17 cellular contexts compared by ENCODE assay signal in the genomic region with DNA sequence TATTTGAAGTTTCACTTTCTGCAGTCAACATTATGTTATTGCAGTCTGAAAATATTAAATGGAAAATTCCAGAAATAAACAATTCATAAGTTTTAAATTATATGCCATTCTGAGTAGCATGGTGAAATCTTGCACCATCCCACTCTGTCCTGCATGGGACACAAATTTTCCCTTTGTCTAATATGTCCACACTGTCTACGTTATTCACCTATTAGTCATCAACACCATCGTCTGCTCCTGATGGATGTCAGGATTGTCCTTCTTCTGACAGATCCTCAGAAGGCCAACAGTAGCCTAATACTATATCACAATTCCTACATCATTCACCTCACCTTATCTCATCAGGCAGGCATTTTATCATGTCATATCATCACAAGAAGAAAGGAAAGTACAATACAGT.
A peak's percentile ranks its signal among the peaks of the same experiment; 100 is the strongest.
DNase-seq lines count a peak whose midpoint lies in the region; ATAC-seq and TF ChIP-seq lines count a peak whose summit lies in the region.
"Had no signal": no experiment of that assay in that cellular context is flagged by ENCODE, and none has a peak within 500 bp of the region (broad histone marks: within the 10 kb centered on the region; RNA-seq: fewer than 3 reads in every experiment).

No MANE protein-coding gene starts in this region.

- no peaks in the 10 kb centered on the region for H3K9me3 ChIP-seq in RWPE2 (ENCODE audit: severe bottlenecking)
- H3K9me3 ChIP-seq: Caco-2, HAP-1 had no signal

- H3K4me1 Mint-ChIP-seq in chondrocyte (ENCODE audit: low read depth) (peaks cover 2% of the 10 kb centered on the region), mesothelial cell of epicardium (no peaks in the 10 kb centered on the region)
- H3K4me1 Mint-ChIP-seq: IgD-negative memory B cell had no signal

- H3K4me1 ChIP-seq in RWPE2 (ENCODE audit: insufficient read depth, poor library complexity, severe bottlenecking) = no peaks in the 10 kb centered on the region
- H3K4me1 ChIP-seq: Caco-2 had no signal

- no peak overlapping the region for H3K27ac ChIP-seq in RWPE2 (ENCODE audit: poor library complexity, severe bottlenecking)
- H3K27ac ChIP-seq: SK-N-MC had no signal

- H3K27me3 ChIP-seq in RWPE2 (ENCODE audit: insufficient read depth, poor library complexity, severe bottlenecking) = no peaks in the 10 kb centered on the region

- no peaks in the 10 kb centered on the region for H3K36me3 ChIP-seq in RWPE2 (ENCODE audit: low read depth)
- H3K36me3 ChIP-seq: HAP-1 had no signal

- H3K27ac Mint-ChIP-seq in chondrocyte (ENCODE audit: unreplicated experiment) (peak overlapping the region; percentile 18), mesothelial cell of epicardium (no peak overlapping the region)
- H3K27ac Mint-ChIP-seq: IgD-negative memory B cell had no signal

- TF ChIP-seq CTCF in RWPE2 (IDR thresholded peaks at IDR 0.05; ENCODE audit: poor library complexity, severe bottlenecking) = no peak
- TF ChIP-seq CTCF in chondrocyte (IDR thresholded peaks at IDR 0.05) = no peak
- no peak for TF ChIP-seq CTCF in mesothelial cell of epicardium (IDR thresholded peaks at IDR 0.05; ENCODE audit: unreplicated experiment)

- peak; percentile 55 for DNase-seq in GM03348 (ENCODE audit: low spot score)
- no peak for DNase-seq in RWPE2 (ENCODE audit: low spot score)
- DNase-seq in chondrocyte (ENCODE audit: low spot score) = no peak
- DNase-seq in NCI-H2081 treated with DMSO at 0.1 percent for 48 hours (lab: John Stamatoyannopoulos, UW) = no peak
- no peak for DNase-seq in mesothelial cell of epicardium (ENCODE audit: low spot score in 2 of 2, unreplicated experiment in 2 of 2)
- no peak for DNase-seq in activated naive CD4-positive, alpha-beta T cell treated with anti-CD3 and anti-CD28 coated beads, Interleukin-2, amount 50 U/mL, for 16 hours
- DNase-seq: Caco-2; NCI-H1436 treated with DMSO at 0.1 percent for 48 hours; NCI-H345; NCI-H526 treated with DMSO at 0.1 percent for 48 hours; NK-92 treated with Interleukin-12 subunit alpha and Interleukin-12 subunit beta, amount 100 ng/mL, for 24 hours; OCI-M1 had no signal

- H3K4me3 Mint-ChIP-seq in chondrocyte (ENCODE audit: unreplicated experiment) = no peak overlapping the region
- no peak overlapping the region for H3K4me3 Mint-ChIP-seq in mesothelial cell of epicardium
- H3K4me3 Mint-ChIP-seq: IgD-negative memory B cell had no signal

- H3K36me3 Mint-ChIP-seq in chondrocyte (ENCODE audit: low read depth) (no peaks in the 10 kb centered on the region), mesothelial cell of epicardium (no peaks in the 10 kb centered on the region)
- H3K36me3 Mint-ChIP-seq: IgD-negative memory B cell had no signal

- ATAC-seq in RWPE2 (ENCODE audit: low read depth) = peak; percentile 42; the same call in 2 of the 3 replicates
- ATAC-seq in GM21447 (IDR thresholded peaks at IDR 0.05; ENCODE audit: unreplicated experiment) = no peak
- ATAC-seq: Right ventricle myocardium inferior had no signal

- H3K9me3 Mint-ChIP-seq in chondrocyte (ENCODE audit: low read depth) (peaks cover 7% of the 10 kb centered on the region), mesothelial cell of epicardium (no peaks in the 10 kb centered on the region)
- H3K9me3 Mint-ChIP-seq: IgD-negative memory B cell had no signal

- no peak overlapping the region for H3K4me3 ChIP-seq in RWPE2 (ENCODE audit: severe bottlenecking)
- H3K4me3 ChIP-seq: HAP-1, SK-N-MC had no signal

- H3K27me3 Mint-ChIP-seq in chondrocyte (ENCODE audit: low read depth) (no peaks in the 10 kb centered on the region), mesothelial cell of epicardium (ENCODE audit: low read depth) (no peaks in the 10 kb centered on the region)
